ENCODE assay signal across 12 cellular contexts in genomic region chr7:157008206-157009169, GRCh38. TPM values are rescaled to one million over a fixed set of nuclear protein-coding genes. Genes with fewer than 3 reads are reported as not detected.
DNase-seq lines count a peak whose midpoint lies in the region; ATAC-seq and TF ChIP-seq lines count a peak whose summit lies in the region.
"Had no signal": no experiment of that assay in that cellular context is flagged by ENCODE, and none has a peak within 500 bp of the region (broad histone marks: within the 10 kb centered on the region; RNA-seq: fewer than 3 reads in every experiment).

No MANE protein-coding gene starts in this region.

- H3K9me3 Mint-ChIP-seq in CD8-positive, alpha-beta memory T cell: no peaks in the 10 kb centered on the region
- H3K9me3 Mint-ChIP-seq in activated B cell treated with CpG ODN at 0.5 μM for 24 hours: no peaks in the 10 kb centered on the region
- H3K9me3 Mint-ChIP-seq: activated naive CD8-positive, alpha-beta T cell treated with anti-CD3 and anti-CD28 coated beads for 36 hours had no signal

- no peak overlapping the region for H3K4me3 ChIP-seq in CD8-positive, alpha-beta memory T cell (ENCODE audit: low read length)
- H3K4me3 ChIP-seq in H7 (ENCODE audit: insufficient read depth, low read depth, low read length): peak overlapping the region; percentile 10; the same call in 1 of the 2 replicates
- H3K4me3 ChIP-seq in mucosa of rectum (ENCODE audit: low read length in 2 of 2): peak overlapping the region; percentile 74 to 84
- no peak overlapping the region for H3K4me3 ChIP-seq in trophoblast cell (ENCODE audit: low read depth, low read length)

- no peak for TF ChIP-seq CTCF in activated B cell treated with CpG ODN at 0.5 μM for 24 hours (IDR thresholded peaks at IDR 0.05)

- H3K36me3 Mint-ChIP-seq in CD8-positive, alpha-beta memory T cell: peaks cover 0 to 5% (median 0%) of the 10 kb centered on the region in 3 donors
- no peaks in the 10 kb centered on the region for H3K36me3 Mint-ChIP-seq in activated B cell treated with CpG ODN at 0.5 μM for 24 hours (ENCODE audit: low read depth)
- H3K36me3 Mint-ChIP-seq: activated naive CD8-positive, alpha-beta T cell treated with anti-CD3 and anti-CD28 coated beads for 36 hours had no signal

- peaks cover 15 to 38% (median 18%) of the 10 kb centered on the region in 3 donors for H3K4me1 Mint-ChIP-seq in CD8-positive, alpha-beta memory T cell
- peaks cover 27% of the 10 kb centered on the region for H3K4me1 Mint-ChIP-seq in activated B cell treated with CpG ODN at 0.5 μM for 24 hours

- no peak overlapping the region for H2BK5ac ChIP-seq in trophoblast cell (ENCODE audit: low read depth, low read length, poor library complexity)

- no peak overlapping the region for H3K4ac ChIP-seq in trophoblast cell (ENCODE audit: low read depth, low read length)

- no CpG with 5 or more reads among the region's 35 CpGs for WGBS in trophoblast cell (ENCODE audit: extremely low coverage, insufficient coverage, insufficient read length)

- no peak overlapping the region for H3K4me2 ChIP-seq in trophoblast cell (ENCODE audit: low read length)

- H2AFZ ChIP-seq in trophoblast cell (ENCODE audit: insufficient read depth, low read length, poor library complexity): no peak overlapping the region

- no peak overlapping the region for H4K91ac ChIP-seq in trophoblast cell (ENCODE audit: low read depth, low read length)

- H2BK12ac ChIP-seq in trophoblast cell (ENCODE audit: low read length): no peak overlapping the region

- DNase-seq in CD8-positive, alpha-beta memory T cell: no peak
- peak; percentile 74 for DNase-seq in H7
- no peak for DNase-seq in activated B cell treated with CpG ODN at 0.5 μM for 24 hours
- DNase-seq in NCI-H2081 treated with DMSO at 0.1 percent for 48 hours (lab: John Stamatoyannopoulos, UW): no peak
- no peak for DNase-seq in trophoblast cell
- no peak for DNase-seq in stimulated activated CD4-positive, alpha-beta T cell treated with anti-CD3 and anti-CD28 coated beads, Interleukin-15, amount 100 ng/mL, for 24 hours
- DNase-seq: activated CD4-positive, CD25-positive, alpha-beta regulatory T cell; activated naive CD8-positive, alpha-beta T cell treated with anti-CD3 and anti-CD28 coated beads for 36 hours; DND-41; stimulated activated CD8-positive, alpha-beta memory T cell treated with anti-CD3 and anti-CD28 coated beads, Interleukin-4, amount 100 ng/mL, for 48 hours had no signal

- no peaks in the 10 kb centered on the region for H3K79me2 ChIP-seq in trophoblast cell (ENCODE audit: control insufficient read depth, insufficient read depth, low read length, poor library complexity)

- H3K27ac ChIP-seq in CD8-positive, alpha-beta memory T cell (ENCODE audit: low read depth, low read length): no peak overlapping the region
- H3K27ac ChIP-seq in mucosa of rectum (ENCODE audit: low read depth in 2 of 2, low read length in 2 of 2): peak overlapping the region; percentile 86 to 89
- H3K27ac ChIP-seq in trophoblast cell (ENCODE audit: low read depth, low read length): no peak overlapping the region

- H3K4me1 ChIP-seq in CD8-positive, alpha-beta memory T cell (ENCODE audit: insufficient read depth, low read length): peaks cover 14% of the 10 kb centered on the region
- H3K4me1 ChIP-seq in mucosa of rectum (ENCODE audit: control insufficient read depth in 2 of 2, insufficient read depth in 2 of 2, low read length in 2 of 2) (peaks cover 38 to 46% of the 10 kb centered on the region in 2 donors), trophoblast cell (ENCODE audit: control insufficient read depth in 1 of 2, insufficient read depth in 2 of 2, low read length in 2 of 2) (peaks cover 0 to 14% of the 10 kb centered on the region in 2 experiments)

- H3K9ac ChIP-seq in mucosa of rectum (ENCODE audit: low read depth in 1 of 2, low read length in 2 of 2) (peak overlapping the region; percentile 75 to 96), trophoblast cell (ENCODE audit: low read length) (no peak overlapping the region)

- intact Hi-C loops in activated B cell treated with CpG ODN at 0.5 μM for 24 hours (cut with micrococcal nuclease): loop anchor here (5.0 to 10.0 kb wide), 3 partner anchors 676 to 1631 kb away; partner anchors contain the start of gene EN2

- no peak overlapping the region for H4K12ac ChIP-seq in trophoblast cell (ENCODE audit: low read depth, low read length)

- no peaks in the 10 kb centered on the region for H3K9me3 ChIP-seq in CD8-positive, alpha-beta memory T cell (ENCODE audit: low read length)
- H3K9me3 ChIP-seq in mucosa of rectum (ENCODE audit: control insufficient read depth in 2 of 2, low read length in 2 of 2) (no peaks in the 10 kb centered on the region), trophoblast cell (ENCODE audit: insufficient read depth, low read depth, low read length) (peaks cover 12% of the 10 kb centered on the region)

- H3K27ac Mint-ChIP-seq in CD8-positive, alpha-beta memory T cell: peak overlapping the region in 1 of 8 donors; percentile 18
- no peak overlapping the region for H3K27ac Mint-ChIP-seq in activated B cell treated with CpG ODN at 0.5 μM for 24 hours
- H3K27ac Mint-ChIP-seq: activated naive CD8-positive, alpha-beta T cell treated with anti-CD3 and anti-CD28 coated beads for 36 hours had no signal

- H3K18ac ChIP-seq in trophoblast cell (ENCODE audit: low read length): no peak overlapping the region

- no peak overlapping the region for H3K14ac ChIP-seq in trophoblast cell (ENCODE audit: low read length)

- no peaks in the 10 kb centered on the region for H3K36me3 ChIP-seq in CD8-positive, alpha-beta memory T cell (ENCODE audit: insufficient read depth, low read length)
- no peaks in the 10 kb centered on the region for H3K36me3 ChIP-seq in H7 (replicated peaks; ENCODE audit: control insufficient read depth, insufficient read depth, low read length)
- H3K36me3 ChIP-seq in mucosa of rectum (ENCODE audit: control insufficient read depth in 2 of 2, insufficient read depth in 2 of 2, low read length in 2 of 2): no peaks in the 10 kb centered on the region
- no peaks in the 10 kb centered on the region for H3K36me3 ChIP-seq in trophoblast cell (ENCODE audit: control insufficient read depth in 1 of 2, insufficient read depth in 2 of 2, low read length in 2 of 2)

- no peak for ATAC-seq in activated B cell treated with CpG ODN at 0.5 μM for 24 hours (ENCODE audit: low read depth)
- no peak for ATAC-seq in esophagus mucosa

- H2AK5ac ChIP-seq in trophoblast cell (ENCODE audit: low read length): no peak overlapping the region

- H3K27me3 ChIP-seq in CD8-positive, alpha-beta memory T cell (ENCODE audit: insufficient read depth, low read length, poor library complexity, severe bottlenecking): peaks cover 38% of the 10 kb centered on the region
- H3K27me3 ChIP-seq in H7 (ENCODE audit: control insufficient read depth, insufficient read depth, low read length) (peaks cover 95% of the 10 kb centered on the region), mucosa of rectum (ENCODE audit: control insufficient read depth in 2 of 2, insufficient read depth in 2 of 2, low read length in 2 of 2) (peaks cover 14 to 16% of the 10 kb centered on the region in 2 donors), trophoblast cell (ENCODE audit: insufficient read depth, low read length) (peaks cover 98% of the 10 kb centered on the region)

- H3K4me3 Mint-ChIP-seq in CD8-positive, alpha-beta memory T cell: peak overlapping the region in 6 of 7 donors; percentile 39 to 56 (median 50)
- H3K4me3 Mint-ChIP-seq in activated B cell treated with CpG ODN at 0.5 μM for 24 hours: peak overlapping the region; percentile 50

- POLR2A ChIA-PET in CD8-positive, alpha-beta memory T cell (lab: Charles Lee): no interaction called here
- POLR2A ChIA-PET in activated B cell treated with CpG ODN at 0.5 μM for 24 hours (lab: Charles Lee): interaction anchor here (0.5 kb wide), 1 partner anchor 17 kb away, joined by 3 read pairs; no protein-coding TSS in a partner anchor

- no peak overlapping the region for H3K23ac ChIP-seq in trophoblast cell (ENCODE audit: low read length)

- no peak overlapping the region for H2BK120ac ChIP-seq in trophoblast cell (ENCODE audit: insufficient read depth, low read length, poor library complexity)

- CTCF ChIA-PET in CD8-positive, alpha-beta memory T cell (lab: Charles Lee): interaction anchor here (1.0 kb wide), 1 partner anchor 10 kb away, joined by 3 read pairs; no protein-coding TSS in a partner anchor
- CTCF ChIA-PET in activated B cell treated with CpG ODN at 0.5 μM for 24 hours (lab: Charles Lee): no interaction called here

- H3K79me1 ChIP-seq in trophoblast cell (ENCODE audit: low read length): no peaks in the 10 kb centered on the region

- peaks cover 57 to 71% of the 10 kb centered on the region in 2 donors for H3K27me3 Mint-ChIP-seq in CD8-positive, alpha-beta memory T cell
- H3K27me3 Mint-ChIP-seq in activated B cell treated with CpG ODN at 0.5 μM for 24 hours: peaks cover 56% of the 10 kb centered on the region

- H4K8ac ChIP-seq in trophoblast cell (ENCODE audit: low read depth, low read length): no peak overlapping the region

RNA-seq across cellular contexts. Expression of gene MNX1, which starts 2.0 kb away (rescaled TPM):
- not detected for total RNA-seq in CD8-positive, alpha-beta memory T cell
- not detected for polyA plus RNA-seq in CD8-positive, alpha-beta memory T cell
- 0.37 and 1.2 TPM in 2 replicates for total RNA-seq in H7 (2014; rRNA removed; shearing (Covaris generic))
- total RNA-seq in activated B cell treated with CpG ODN at 0.5 μM for 24 hours (not detected in 2 replicates), esophagus mucosa (0.12 TPM)
- 0.07 and 0.10 TPM in 2 replicates for polyA plus RNA-seq in trophoblast cell (2013)
- total RNA-seq: activated naive CD8-positive, alpha-beta T cell treated with anti-CD3 and anti-CD28 coated beads for 36 hours had no signal

RNA-seq across cellular contexts. Expression of gene NOM1, which starts 59.0 kb away (rescaled TPM):
- total RNA-seq in CD8-positive, alpha-beta memory T cell: 10 to 100 TPM; 34.2 to 34.3 TPM
- 9.8 TPM for polyA plus RNA-seq in CD8-positive, alpha-beta memory T cell
- total RNA-seq in H7 (2014; rRNA removed; shearing (Covaris generic)): 12.7 and 25.1 TPM in 2 replicates
- total RNA-seq in activated B cell treated with CpG ODN at 0.5 μM for 24 hours (34.7 and 39.1 TPM in 2 replicates), esophagus mucosa (11.9 TPM)
- polyA plus RNA-seq in trophoblast cell (2013): 8.4 and 9.2 TPM in 2 replicates

Comparison
In these comparisons a context has a peak if more than half of its experiments do, and no peak if none do; other contexts are left out.
1. H3K27ac ChIP-seq: peak in mucosa of rectum (2 of 2); none in CD8-positive, alpha-beta memory T cell (single experiment) and trophoblast cell (single experiment).
2. H3K4me3 ChIP-seq: peak in H7 (single experiment) and mucosa of rectum (2 of 2); none in CD8-positive, alpha-beta memory T cell (single experiment) and trophoblast cell (single experiment).